Comparison of ENCODE assay signal across 29 cellular contexts in genomic region chr7:78493383-78493782, GRCh38.
"Had no signal": no experiment of that assay in that cellular context is flagged by ENCODE, and none has a peak within 500 bp of the region (broad histone marks: within the 10 kb centered on the region; RNA-seq: fewer than 3 reads in every experiment).

No MANE protein-coding gene starts in this region.

- DNase-seq: activated CD4-positive, alpha-beta T cell treated with anti-CD3 and anti-CD28 coated beads, Interleukin-2, amount 10 ng/mL, durations not matched to agents 24 days and 14 days; activated CD4-positive, alpha-beta T cell treated with anti-CD3 and anti-CD28 coated beads, Interleukin-2, amount 50 U/mL, for 4 hours; activated CD8-positive, alpha-beta T cell treated with anti-CD3 and anti-CD28 coated beads for 36 hours; activated gamma-delta T cell; activated naive CD4-positive, alpha-beta T cell treated with Interleukin-2 at 50 U/mL for 16 hours; activated naive CD8-positive, alpha-beta T cell treated with anti-CD3 and anti-CD28 coated beads, Interleukin-2, amount 10 ng/mL, durations not matched to agents 7 days and 5 days; activated T-cell treated with anti-CD3 and anti-CD28 coated beads, Interleukin-2, amount 50 U/mL, for 1 hour; activated T-cell treated with anti-CD3 and anti-CD28 coated beads, Interleukin-2, amount 50 U/mL, for 72 hours; cerebellar nuclear complex; NCI-H1048; NCI-H1105 treated with DMSO at 0.1 percent for 48 hours; NCI-H1436; NCI-H1694 treated with DMSO at 0.1 percent for 48 hours; NCI-H2029; NCI-H2171 treated with DMSO at 0.1 percent for 48 hours; NCI-H2227 treated with DMSO at 0.1 percent for 48 hours; NCI-H446; NCI-H510A treated with DMSO at 0.1 percent for 48 hours; NCI-H526 treated with DMSO at 0.1 percent for 48 hours; NCI-H82; SHP77 treated with DMSO at 0.1 percent for 48 hours; SK-N-SH had no signal

- H3K4me1 ChIP-seq: SJSA1 had no signal

- H3K4me3 Mint-ChIP-seq: activated CD4-positive, alpha-beta T cell treated with anti-CD3 and anti-CD28 coated beads, Interleukin-2, amount 10 ng/mL, durations not matched to agents 24 days and 14 days; activated CD8-positive, alpha-beta T cell treated with anti-CD3 and anti-CD28 coated beads for 36 hours; activated naive CD4-positive, alpha-beta T cell treated with anti-CD3 and anti-CD28 coated beads, Interleukin-2, amount 50 U/mL, for 24 hours; activated naive CD8-positive, alpha-beta T cell treated with anti-CD3 and anti-CD28 coated beads, Interleukin-2, amount 10 ng/mL, durations not matched to agents 7 days and 5 days; activated T-cell treated with anti-CD3 and anti-CD28 coated beads, Interleukin-2, amount 50 U/mL, for 72 hours; T-helper 1 cell treated with Interleukin-12 subunit alpha and Interleukin-12 subunit beta and Interleukin-4 antibody, amounts not matched to agents 30 μg/mL and 1 μg/mL, for 36 hours; T-helper 2 cell treated with Interferon-gamma antibody and Interleukin-4, amounts not matched to agents 5 μg/mL and 100 μg/mL, for 36 hours had no signal

- H3K4me1 Mint-ChIP-seq: activated CD4-positive, alpha-beta T cell treated with anti-CD3 and anti-CD28 coated beads, Interleukin-2, amount 10 ng/mL, durations not matched to agents 24 days and 14 days; activated naive CD4-positive, alpha-beta T cell treated with anti-CD3 and anti-CD28 coated beads, Interleukin-2, amount 50 U/mL, for 24 hours; activated naive CD8-positive, alpha-beta T cell treated with anti-CD3 and anti-CD28 coated beads, Interleukin-2, amount 10 ng/mL, durations not matched to agents 7 days and 5 days had no signal

- H3K9me3 ChIP-seq: ascending aorta, SJSA1, SK-N-SH had no signal

- H3K27me3 Mint-ChIP-seq: activated CD4-positive, alpha-beta T cell treated with anti-CD3 and anti-CD28 coated beads, Interleukin-2, amount 10 ng/mL, durations not matched to agents 24 days and 14 days; activated CD8-positive, alpha-beta T cell treated with anti-CD3 and anti-CD28 coated beads for 36 hours; activated naive CD4-positive, alpha-beta T cell treated with anti-CD3 and anti-CD28 coated beads, Interleukin-2, amount 50 U/mL, for 24 hours; activated naive CD8-positive, alpha-beta T cell treated with anti-CD3 and anti-CD28 coated beads, Interleukin-2, amount 10 ng/mL, durations not matched to agents 7 days and 5 days had no signal

- ATAC-seq: activated CD8-positive, alpha-beta T cell treated with anti-CD3 and anti-CD28 coated beads for 36 hours; activated T-cell treated with anti-CD3 and anti-CD28 coated beads, Interleukin-2, amount 50 U/mL, for 72 hours; Panc1 had no signal

- H3K36me3 ChIP-seq: ascending aorta, SJSA1 had no signal

- H3K27ac Mint-ChIP-seq: activated CD4-positive, alpha-beta T cell treated with anti-CD3 and anti-CD28 coated beads, Interleukin-2, amount 10 ng/mL, durations not matched to agents 24 days and 14 days; activated CD8-positive, alpha-beta T cell treated with anti-CD3 and anti-CD28 coated beads for 36 hours; activated naive CD4-positive, alpha-beta T cell treated with anti-CD3 and anti-CD28 coated beads, Interleukin-2, amount 50 U/mL, for 24 hours; activated naive CD8-positive, alpha-beta T cell treated with anti-CD3 and anti-CD28 coated beads, Interleukin-2, amount 10 ng/mL, durations not matched to agents 7 days and 5 days; activated T-cell treated with anti-CD3 and anti-CD28 coated beads, Interleukin-2, amount 50 U/mL, for 72 hours; activated T-helper 2 cell treated with anti-CD3 and anti-CD28 coated beads, Interferon-gamma antibody, Interleukin-2, Interleukin-4, amounts not matched to agents 10 μg/mL and 5 μg/mL and 100 μg/mL, durations not matched to agents 14 hours and 24 hours and 36 hours; T-helper 1 cell treated with Interleukin-12 subunit alpha and Interleukin-12 subunit beta and Interleukin-4 antibody, amounts not matched to agents 30 μg/mL and 1 μg/mL, for 36 hours; T-helper 2 cell treated with Interferon-gamma antibody and Interleukin-4, amounts not matched to agents 5 μg/mL and 100 μg/mL, for 36 hours had no signal

- H3K4me3 ChIP-seq: ascending aorta, SJSA1 had no signal

- H3K27me3 ChIP-seq: ascending aorta had no signal

- H3K27ac ChIP-seq: ascending aorta, SJSA1 had no signal

- H3K9me3 Mint-ChIP-seq: activated CD4-positive, alpha-beta T cell treated with anti-CD3 and anti-CD28 coated beads, Interleukin-2, amount 10 ng/mL, durations not matched to agents 24 days and 14 days; activated CD8-positive, alpha-beta T cell treated with anti-CD3 and anti-CD28 coated beads for 36 hours; activated naive CD4-positive, alpha-beta T cell treated with anti-CD3 and anti-CD28 coated beads, Interleukin-2, amount 50 U/mL, for 24 hours; activated naive CD8-positive, alpha-beta T cell treated with anti-CD3 and anti-CD28 coated beads, Interleukin-2, amount 10 ng/mL, durations not matched to agents 7 days and 5 days; activated T-cell treated with anti-CD3 and anti-CD28 coated beads, Interleukin-2, amount 50 U/mL, for 72 hours; activated T-helper 2 cell treated with anti-CD3 and anti-CD28 coated beads, Interferon-gamma antibody, Interleukin-2, Interleukin-4, amounts not matched to agents 10 μg/mL and 5 μg/mL and 100 μg/mL, durations not matched to agents 14 hours and 24 hours and 36 hours; T-helper 1 cell treated with Interleukin-12 subunit alpha and Interleukin-12 subunit beta and Interleukin-4 antibody, amounts not matched to agents 30 μg/mL and 1 μg/mL, for 36 hours; T-helper 2 cell treated with Interferon-gamma antibody and Interleukin-4, amounts not matched to agents 5 μg/mL and 100 μg/mL, for 36 hours had no signal

- H3K36me3 Mint-ChIP-seq: activated naive CD4-positive, alpha-beta T cell treated with anti-CD3 and anti-CD28 coated beads, Interleukin-2, amount 50 U/mL, for 24 hours; activated naive CD8-positive, alpha-beta T cell treated with anti-CD3 and anti-CD28 coated beads, Interleukin-2, amount 10 ng/mL, durations not matched to agents 7 days and 5 days had no signal
